35 cellular contexts compared by ENCODE assay signal in the genomic region with DNA sequence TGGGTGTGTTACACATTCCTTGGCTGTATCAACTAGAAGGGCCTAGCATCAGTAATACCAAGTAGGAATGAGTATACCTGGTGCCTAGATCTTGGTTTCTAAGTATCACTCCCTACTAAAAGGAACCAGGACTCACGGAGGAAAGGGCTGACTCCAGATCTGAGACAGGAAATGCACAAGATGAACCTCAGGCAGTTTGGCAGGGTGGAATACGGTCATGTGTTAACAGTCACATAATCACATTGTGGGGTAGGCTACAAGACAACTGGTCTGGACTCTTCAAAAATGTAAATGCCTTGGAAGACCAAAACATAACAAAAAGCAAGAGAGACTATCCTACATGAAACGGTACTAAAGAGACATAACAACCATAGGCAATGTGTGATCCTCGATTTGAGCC.
"Had no signal": no experiment of that assay in that cellular context is flagged by ENCODE, and none has a peak within 500 bp of the region (broad histone marks: within the 10 kb centered on the region; RNA-seq: fewer than 3 reads in every experiment).

No MANE protein-coding gene starts in this region.

- H3K36me3 Mint-ChIP-seq: activated CD4-positive, alpha-beta memory T cell treated with anti-CD3 and anti-CD28 coated beads for 36 hours; activated CD8-positive, alpha-beta memory T cell treated with anti-CD3 and anti-CD28 coated beads, Interleukin-2, amount 10 ng/mL, durations not matched to agents 7 days and 5 days had no signal

- H3K4me1 Mint-ChIP-seq: activated CD4-positive, alpha-beta T cell treated with anti-CD3 and anti-CD28 coated beads for 36 hours; activated CD4-positive, alpha-beta T cell treated with anti-CD3 and anti-CD28 coated beads, Interleukin-2, amount 10 ng/mL, durations not matched to agents 24 days and 14 days; activated CD8-positive, alpha-beta memory T cell treated with anti-CD3 and anti-CD28 coated beads, Interleukin-2, amount 10 ng/mL, durations not matched to agents 7 days and 5 days had no signal

- H3K4me1 ChIP-seq: body of pancreas, esophagus muscularis mucosa, foreskin keratinocyte, gastroesophageal sphincter had no signal

- H3K27me3 Mint-ChIP-seq: activated CD4-positive, alpha-beta memory T cell treated with anti-CD3 and anti-CD28 coated beads for 36 hours; activated CD4-positive, alpha-beta T cell treated with anti-CD3 and anti-CD28 coated beads for 36 hours; activated CD4-positive, alpha-beta T cell treated with anti-CD3 and anti-CD28 coated beads, Interleukin-2, amount 10 ng/mL, durations not matched to agents 24 days and 14 days; activated CD8-positive, alpha-beta memory T cell treated with anti-CD3 and anti-CD28 coated beads, Interleukin-2, amount 10 ng/mL, durations not matched to agents 7 days and 5 days; activated naive CD8-positive, alpha-beta T cell; activated T-helper 17 cell treated with anti-CD3 and anti-CD28 coated beads, Interleukin-2, amount 50 U/mL, for 72 hours; dendritic cell treated with granulocyte-macrophage colony-stimulating factor and Interleukin-4, amounts not matched to agents 40 ng/mL and 50 ng/mL, for 4 days; T-helper 17 cell had no signal

- H3K36me3 ChIP-seq: cardiac muscle cell had no signal

- H3K4me3 ChIP-seq: body of pancreas, cardiac muscle cell, coronary artery, dorsolateral prefrontal cortex, esophagus muscularis mucosa, gastroesophageal sphincter had no signal

- H3K9me3 ChIP-seq: body of pancreas, esophagus muscularis mucosa, gastroesophageal sphincter had no signal

- H3K27me3 ChIP-seq: body of pancreas, cardiac muscle cell, dorsolateral prefrontal cortex, esophagus muscularis mucosa, foreskin keratinocyte, gastroesophageal sphincter had no signal

- H3K27ac ChIP-seq: body of pancreas, cardiac muscle cell, coronary artery, dorsolateral prefrontal cortex, esophagus muscularis mucosa, foreskin keratinocyte, gastroesophageal sphincter had no signal

- H3K4me3 Mint-ChIP-seq: activated CD4-positive, alpha-beta memory T cell treated with anti-CD3 and anti-CD28 coated beads for 36 hours; activated CD4-positive, alpha-beta T cell treated with anti-CD3 and anti-CD28 coated beads for 36 hours; activated CD4-positive, alpha-beta T cell treated with anti-CD3 and anti-CD28 coated beads, Interleukin-2, amount 10 ng/mL, durations not matched to agents 24 days and 14 days; activated CD8-positive, alpha-beta memory T cell treated with anti-CD3 and anti-CD28 coated beads, Interleukin-2, amount 10 ng/mL, durations not matched to agents 7 days and 5 days; activated CD8-positive, alpha-beta T cell treated with anti-CD3 and anti-CD28 coated beads, Interleukin-2, amount 10 ng/mL, durations not matched to agents 7 days and 5 days; activated naive CD8-positive, alpha-beta T cell; activated T-cell treated with anti-CD3 and anti-CD28 coated beads, Interleukin-2, amount 50 U/mL, for 72 hours; activated T-helper 17 cell treated with anti-CD3 and anti-CD28 coated beads, Interleukin-2, amount 50 U/mL, for 72 hours; dendritic cell treated with granulocyte-macrophage colony-stimulating factor and Interleukin-4, amounts not matched to agents 40 ng/mL and 50 ng/mL, for 4 days; T-helper 17 cell; T-helper 2 cell treated with Interferon-gamma antibody and Interleukin-4, amounts not matched to agents 5 μg/mL and 100 μg/mL, for 36 hours had no signal

- DNase-seq: activated CD4-positive, alpha-beta memory T cell treated with anti-CD3 and anti-CD28 coated beads for 36 hours; activated CD4-positive, alpha-beta T cell treated with anti-CD3 and anti-CD28 coated beads for 36 hours; activated CD4-positive, alpha-beta T cell treated with anti-CD3 and anti-CD28 coated beads, Interleukin-2, amount 10 ng/mL, durations not matched to agents 24 days and 14 days; activated CD4-positive, CD25-positive, alpha-beta regulatory T cell; activated CD4-positive, CD25-positive, alpha-beta regulatory T cell treated with anti-CD3 and anti-CD28 coated beads, Interleukin-2, amount 50 U/mL, for 72 hours; activated CD8-positive, alpha-beta memory T cell treated with anti-CD3 and anti-CD28 coated beads, Interleukin-2, amount 10 ng/mL, durations not matched to agents 7 days and 5 days; activated CD8-positive, alpha-beta memory T cell treated with anti-CD3 and anti-CD28 coated beads, Interleukin-2, amount 50 U/mL, for 4 hours; activated CD8-positive, alpha-beta T cell treated with anti-CD3 and anti-CD28 coated beads, Interleukin-2, amount 10 ng/mL, durations not matched to agents 7 days and 5 days; activated effector memory CD4-positive, alpha-beta T cell treated with Interleukin-2 at 50 U/mL for 16 hours; activated gamma-delta T cell treated with Interleukin-2 at 50 U/mL for 16 hours; activated naive CD4-positive, alpha-beta T cell treated with anti-CD3 and anti-CD28 coated beads, Interleukin-2, amount 50 U/mL, for 16 hours; activated naive CD4-positive, alpha-beta T cell treated with Interleukin-2 at 50 U/mL for 16 hours; activated T-cell treated with anti-CD3 and anti-CD28 coated beads, Interleukin-2, amount 50 U/mL, for 1 hour; activated T-cell treated with anti-CD3 and anti-CD28 coated beads, Interleukin-2, amount 50 U/mL, for 72 hours; amniotic stem cell; aorta; body of pancreas; central memory CD4-positive, alpha-beta T cell; cerebellar nuclear complex; dorsolateral prefrontal cortex; effector memory CD4-positive, alpha-beta T cell; erythroblast; foreskin keratinocyte; hippocampal formation; T-helper 1 cell; T-helper 17 cell; T1000 had no signal

- H3K9me3 Mint-ChIP-seq: activated CD4-positive, alpha-beta memory T cell treated with anti-CD3 and anti-CD28 coated beads for 36 hours; activated CD4-positive, alpha-beta T cell treated with anti-CD3 and anti-CD28 coated beads, Interleukin-2, amount 10 ng/mL, durations not matched to agents 24 days and 14 days; activated T-cell treated with anti-CD3 and anti-CD28 coated beads, Interleukin-2, amount 50 U/mL, for 72 hours; activated T-helper 17 cell treated with anti-CD3 and anti-CD28 coated beads, Interleukin-2, amount 50 U/mL, for 72 hours; dendritic cell treated with granulocyte-macrophage colony-stimulating factor and Interleukin-4, amounts not matched to agents 40 ng/mL and 50 ng/mL, for 4 days; T-helper 2 cell treated with Interferon-gamma antibody and Interleukin-4, amounts not matched to agents 5 μg/mL and 100 μg/mL, for 36 hours had no signal

- H3K27ac Mint-ChIP-seq: activated CD4-positive, alpha-beta memory T cell treated with anti-CD3 and anti-CD28 coated beads for 36 hours; activated CD4-positive, alpha-beta T cell treated with anti-CD3 and anti-CD28 coated beads for 36 hours; activated CD4-positive, alpha-beta T cell treated with anti-CD3 and anti-CD28 coated beads, Interleukin-2, amount 10 ng/mL, durations not matched to agents 24 days and 14 days; activated CD8-positive, alpha-beta memory T cell treated with anti-CD3 and anti-CD28 coated beads, Interleukin-2, amount 10 ng/mL, durations not matched to agents 7 days and 5 days; activated CD8-positive, alpha-beta T cell treated with anti-CD3 and anti-CD28 coated beads, Interleukin-2, amount 10 ng/mL, durations not matched to agents 7 days and 5 days; activated naive CD8-positive, alpha-beta T cell; activated T-cell treated with anti-CD3 and anti-CD28 coated beads, Interleukin-2, amount 50 U/mL, for 72 hours; activated T-helper 17 cell treated with anti-CD3 and anti-CD28 coated beads, Interleukin-2, amount 50 U/mL, for 72 hours; dendritic cell treated with granulocyte-macrophage colony-stimulating factor and Interleukin-4, amounts not matched to agents 40 ng/mL and 50 ng/mL, for 4 days; T-helper 17 cell; T-helper 2 cell treated with Interferon-gamma antibody and Interleukin-4, amounts not matched to agents 5 μg/mL and 100 μg/mL, for 36 hours had no signal
